Comparison of ENCODE assay signal across 2 cellular contexts in genomic region chr7:36011588-36011965, GRCh38.
TF ChIP-seq lines count a peak whose summit lies in the region.

No MANE protein-coding gene starts in this region.

TF ChIP-seq in H1, 55 proteins besides CTCF, POLR2A, EP300 and RAD21 (continued from another document):
- TF ChIP-seq SRF (IDR thresholded peaks at IDR 0.05; ENCODE audit: low read depth, low read length) (no peak), POLR2AphosphoS5 (IDR thresholded peaks at IDR 0.05; ENCODE audit: low read depth, low read length) (no peak), HDAC2 (IDR thresholded peaks at IDR 0.05; ENCODE audit: borderline replicate concordance in 1 of 2, low read depth in 2 of 2, low read length in 2 of 2) (0 out of 4 replicates have a peak, but pooled peaks of 1 of the 2 experiments have one; percentile 48), EZH2 (IDR thresholded peaks at IDR 0.05; ENCODE audit: low read depth, low read length, severe bottlenecking) (no peak), TBP (IDR thresholded peaks at IDR 0.05; ENCODE audit: low read depth, low read length) (no peak), JUN (IDR thresholded peaks at IDR 0.05; ENCODE audit: low read depth, low read length) (no peak), MAX (IDR thresholded peaks at IDR 0.05) (peak; percentile 35; the same call in 1 of the 2 replicates), KDM5A (IDR thresholded peaks at IDR 0.05; ENCODE audit: low read length) (no peak)

TF ChIP-seq in SK-N-SH treated with all-trans-retinoic acid at 6 μM for 48 hours, 23 proteins besides CTCF, POLR2A, EP300 and RAD21 (continued from another document):
- no peak for TF ChIP-seq CREB5 (CRISPR knock-in tag; IDR thresholded peaks at IDR 0.05; ENCODE audit: low read depth)
- no peak for TF ChIP-seq ZC3H10 (CRISPR knock-in tag; IDR thresholded peaks at IDR 0.05)
- no peak for TF ChIP-seq ARNTL (CRISPR knock-in tag; IDR thresholded peaks at IDR 0.05; ENCODE audit: borderline replicate concordance, low read depth)
- TF ChIP-seq BACH2 (CRISPR knock-in tag; IDR thresholded peaks at IDR 0.05; ENCODE audit: borderline replicate concordance), result no peak
- no peak for TF ChIP-seq ZNF70 (CRISPR knock-in tag; IDR thresholded peaks at IDR 0.05)
- no peak for TF ChIP-seq ZFP3 (CRISPR knock-in tag; IDR thresholded peaks at IDR 0.05)
- TF ChIP-seq ZFP30 (CRISPR knock-in tag; IDR thresholded peaks at IDR 0.05), result no peak
- no peak for TF ChIP-seq GLIS3 (CRISPR knock-in tag; IDR thresholded peaks at IDR 0.05)
- TF ChIP-seq ZNF8 (CRISPR knock-in tag; IDR thresholded peaks at IDR 0.05), result no peak
- TF ChIP-seq ISL1 (CRISPR knock-in tag; IDR thresholded peaks at IDR 0.05), result no peak
- TF ChIP-seq CSRNP3 (CRISPR knock-in tag; IDR thresholded peaks at IDR 0.05), result no peak
